Comparison of ENCODE assay signal across 18 cellular contexts in the genomic region with DNA sequence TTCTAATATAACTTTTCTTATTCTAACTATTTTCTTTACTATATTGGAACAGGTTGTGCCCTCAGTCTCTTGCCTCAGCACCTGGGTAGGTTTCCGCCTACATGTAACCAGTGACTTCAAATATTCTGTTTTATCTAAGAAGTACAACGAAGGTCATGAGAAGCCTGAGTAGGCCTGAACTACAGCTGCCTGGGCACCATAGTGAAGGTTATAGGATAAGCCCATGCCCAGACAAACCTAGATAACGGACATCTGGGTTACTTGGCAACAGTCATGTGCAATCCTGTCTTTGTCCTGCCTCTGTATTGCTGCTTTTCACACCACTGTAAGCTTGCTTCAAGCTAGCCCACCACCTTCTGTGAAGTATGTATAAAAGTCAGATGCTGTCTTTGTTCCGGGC.
"Had no signal": no experiment of that assay in that cellular context is flagged by ENCODE, and none has a peak within 500 bp of the region (broad histone marks: within the 10 kb centered on the region; RNA-seq: fewer than 3 reads in every experiment).

No MANE protein-coding gene starts in this region.

- H3K4me1 ChIP-seq: foreskin keratinocyte had no signal

- FAIRE-seq: colon had no signal

- ATAC-seq: activated CD8-positive, alpha-beta memory T cell treated with anti-CD3 and anti-CD28 coated beads, Interleukin-2, amount 10 ng/mL, durations not matched to agents 7 days and 5 days; activated T-helper 17 cell treated with anti-CD3 and anti-CD28 coated beads, Interleukin-2, amount 50 U/mL, for 72 hours; foreskin keratinocyte; naive thymus-derived CD8-positive, alpha-beta T cell; T-cell had no signal

- H3K9ac ChIP-seq: parathyroid adenoma had no signal

- H3K4me3 ChIP-seq: suprapubic skin had no signal

- H3K79me2 ChIP-seq: parathyroid adenoma had no signal

- H3K27ac ChIP-seq: foreskin keratinocyte, parathyroid adenoma, suprapubic skin had no signal

- H3K27me3 ChIP-seq: foreskin keratinocyte, neutrophil, suprapubic skin had no signal

- H3K27ac Mint-ChIP-seq: activated CD4-positive, alpha-beta memory T cell treated with anti-CD3 and anti-CD28 coated beads for 36 hours; activated CD8-positive, alpha-beta memory T cell treated with anti-CD3 and anti-CD28 coated beads, Interleukin-2, amount 10 ng/mL, durations not matched to agents 7 days and 5 days; activated naive CD8-positive, alpha-beta T cell treated with anti-CD3 and anti-CD28 coated beads, Interleukin-2, amount 10 ng/mL, durations not matched to agents 7 days and 5 days; activated T-helper 17 cell treated with anti-CD3 and anti-CD28 coated beads, Interleukin-2, amount 50 U/mL, for 72 hours; T-cell had no signal

- H3K9me3 ChIP-seq: neutrophil, suprapubic skin had no signal

- H3K9me3 Mint-ChIP-seq: activated B cell treated with CpG ODN at 0.5 μM for 24 hours; activated CD4-positive, alpha-beta memory T cell treated with anti-CD3 and anti-CD28 coated beads for 36 hours; activated naive CD8-positive, alpha-beta T cell treated with anti-CD3 and anti-CD28 coated beads, Interleukin-2, amount 10 ng/mL, durations not matched to agents 7 days and 5 days; activated T-helper 17 cell treated with anti-CD3 and anti-CD28 coated beads, Interleukin-2, amount 50 U/mL, for 72 hours; naive thymus-derived CD8-positive, alpha-beta T cell; T-cell had no signal

- H3K4me3 Mint-ChIP-seq: activated CD4-positive, alpha-beta memory T cell treated with anti-CD3 and anti-CD28 coated beads for 36 hours; activated CD8-positive, alpha-beta memory T cell treated with anti-CD3 and anti-CD28 coated beads, Interleukin-2, amount 10 ng/mL, durations not matched to agents 7 days and 5 days; activated naive CD8-positive, alpha-beta T cell treated with anti-CD3 and anti-CD28 coated beads, Interleukin-2, amount 10 ng/mL, durations not matched to agents 7 days and 5 days; activated T-helper 17 cell treated with anti-CD3 and anti-CD28 coated beads, Interleukin-2, amount 50 U/mL, for 72 hours had no signal

- H3K36me3 ChIP-seq: neutrophil, suprapubic skin had no signal

- H3K36me3 Mint-ChIP-seq: activated naive CD8-positive, alpha-beta T cell treated with anti-CD3 and anti-CD28 coated beads, Interleukin-2, amount 10 ng/mL, durations not matched to agents 7 days and 5 days; naive thymus-derived CD8-positive, alpha-beta T cell had no signal

- DNase-seq: activated B cell treated with CpG ODN at 0.5 μM for 24 hours; activated CD4-positive, alpha-beta memory T cell treated with anti-CD3 and anti-CD28 coated beads for 36 hours; activated CD4-positive, alpha-beta T cell treated with anti-CD3 and anti-CD28 coated beads for 4 hours; activated CD8-positive, alpha-beta memory T cell treated with anti-CD3 and anti-CD28 coated beads, Interleukin-2, amount 10 ng/mL, durations not matched to agents 7 days and 5 days; activated naive CD4-positive, alpha-beta T cell treated with Interleukin-2 at 50 U/mL for 16 hours; activated naive CD8-positive, alpha-beta T cell treated with anti-CD3 and anti-CD28 coated beads, Interleukin-2, amount 10 ng/mL, durations not matched to agents 7 days and 5 days; activated T-cell treated with anti-CD3 and anti-CD28 coated beads, Interleukin-2, amount 50 U/mL, for 1 hour; amygdala; foreskin keratinocyte; mesendoderm; naive thymus-derived CD8-positive, alpha-beta T cell; stimulated activated naive CD4-positive, alpha-beta T cell treated with Interleukin-2 at 50 U/mL for 16 hours; T-cell had no signal

- H3K27me3 Mint-ChIP-seq: activated B cell treated with CpG ODN at 0.5 μM for 24 hours; activated CD4-positive, alpha-beta memory T cell treated with anti-CD3 and anti-CD28 coated beads for 36 hours; activated CD8-positive, alpha-beta memory T cell treated with anti-CD3 and anti-CD28 coated beads, Interleukin-2, amount 10 ng/mL, durations not matched to agents 7 days and 5 days; activated naive CD8-positive, alpha-beta T cell treated with anti-CD3 and anti-CD28 coated beads, Interleukin-2, amount 10 ng/mL, durations not matched to agents 7 days and 5 days; activated T-helper 17 cell treated with anti-CD3 and anti-CD28 coated beads, Interleukin-2, amount 50 U/mL, for 72 hours; naive thymus-derived CD8-positive, alpha-beta T cell; T-cell had no signal
